14 cellular contexts compared by ENCODE assay signal in genomic region chr16:50261160-50261706, GRCh38. TPM values are rescaled to one million over a fixed set of nuclear protein-coding genes. Genes with fewer than 3 reads are reported as not detected.
DNase-seq lines count a peak whose midpoint lies in the region; ATAC-seq, FAIRE-seq and TF ChIP-seq lines count a peak whose summit lies in the region.
"Had no signal": no experiment of that assay in that cellular context is flagged by ENCODE, and none has a peak within 500 bp of the region (broad histone marks: within the 10 kb centered on the region; RNA-seq: fewer than 3 reads in every experiment).

No MANE protein-coding gene starts in this region.

- no peak for FAIRE-seq in K562 (lab: Jason Lieb, UNC)

- no peak overlapping the region for H3K4me3 ChIP-seq in BLaER1
- H3K4me3 ChIP-seq in K562: no peak overlapping the region
- H3K4me3 ChIP-seq in lower lobe of right lung: no peak overlapping the region
- no peak overlapping the region for H3K4me3 ChIP-seq in skeletal muscle satellite cell (ENCODE audit: low read length)
- no peak overlapping the region for H3K4me3 ChIP-seq in gastrocnemius medialis
- H3K4me3 ChIP-seq in right atrium auricular region: no peak overlapping the region

- TF ChIP-seq POLR2A in K562 (conservative IDR thresholded peaks at IDR 0.05): no peak
- TF ChIP-seq POLR2A in gastrocnemius medialis (IDR thresholded peaks at IDR 0.05): no peak

- H2AFZ ChIP-seq in K562 (ENCODE audit: low read depth, low read length): no peak overlapping the region

- TF ChIP-seq CTCF in K562 (IDR thresholded peaks at IDR 0.05 in 2 of 3, conservative IDR thresholded peaks at IDR 0.05 in 1 of 3; ENCODE audit: insufficient read depth in 2 of 3, low read depth in 1 of 3, low read length in 3 of 3): no peak
- no peak for TF ChIP-seq CTCF in lower lobe of right lung (IDR thresholded peaks at IDR 0.05)
- TF ChIP-seq CTCF in gastrocnemius medialis (IDR thresholded peaks at IDR 0.05 in 4 of 5, conservative IDR thresholded peaks at IDR 0.05 in 1 of 5): no peak
- no peak for TF ChIP-seq CTCF in right atrium auricular region (IDR thresholded peaks at IDR 0.05)

- in situ Hi-C loops in K562 (cut with MboI) (loop anchor here (25.0 kb wide), 1 partner anchor 1649 kb away; the partner anchor contains the start of gene N4BP1), gastrocnemius medialis (cut with MboI; ENCODE audit: low sequenced_read_pairs in 4 of 4) (no loop called here)

- CTCF ChIA-PET in K562 (lab: Yijun Ruan, JAX; ENCODE audit: low intra/inter-chr PET ratio): no interaction called here

- H4K20me1 ChIP-seq in BLaER1 (peaks cover 67% of the 10 kb centered on the region), K562 (replicated peaks; ENCODE audit: control insufficient read depth, insufficient read depth, low read length) (no peaks in the 10 kb centered on the region)

- intact Hi-C loops in K562 (cut with micrococcal nuclease) (no loop called here), lower lobe of right lung (cut with DNase I) (no loop called here), gastrocnemius medialis (cut with DNase I; ENCODE audit: low total_unique reads) (no loop called here)

- no peak for TF ChIP-seq EP300 in K562 (IDR thresholded peaks at IDR 0.05; ENCODE audit: low read length)

- H3K36me3 ChIP-seq in BLaER1: no peaks in the 10 kb centered on the region
- H3K36me3 ChIP-seq in K562 (ENCODE audit: control insufficient read depth, insufficient read depth, low read length): no peaks in the 10 kb centered on the region
- H3K36me3 ChIP-seq in lower lobe of right lung: no peaks in the 10 kb centered on the region
- H3K36me3 ChIP-seq in skeletal muscle satellite cell (ENCODE audit: insufficient read depth, low read length): no peaks in the 10 kb centered on the region
- no peaks in the 10 kb centered on the region for H3K36me3 ChIP-seq in gastrocnemius medialis
- H3K36me3 ChIP-seq in right atrium auricular region: no peaks in the 10 kb centered on the region

- DNase-seq in K562 (ENCODE audit: extremely low read depth in 1 of 4, low spot score in 3 of 4) (no peak), lower lobe of right lung (no peak), gastrocnemius medialis (no peak), right atrium auricular region (ENCODE audit: low spot score) (no peak), SHP77 (lab: John Stamatoyannopoulos, UW) (no peak)
- DNase-seq in activated CD4-positive, alpha-beta T cell treated with anti-CD3 and anti-CD28 coated beads, Interleukin-2, amount 50 U/mL, for 48 hours: no peak
- DNase-seq: COR-L47, DMS153, H9, KBM-7, NCI-H1417, NCI-H187 treated with DMSO at 0.1 percent for 48 hours had no signal

- no peaks in the 10 kb centered on the region for H3K9me1 ChIP-seq in K562 (ENCODE audit: control insufficient read depth, insufficient read depth, low read length)

- H3K4me2 ChIP-seq in BLaER1 (peak overlapping the region; percentile 84), K562 (ENCODE audit: insufficient read depth, low read length) (no peak overlapping the region; the same call in 1 of the 2 replicates), skeletal muscle satellite cell (ENCODE audit: low read length) (no peak overlapping the region)

- POLR2A ChIA-PET in K562 (lab: Yijun Ruan, JAX): interaction anchor here (0.7 to 1.6 kb wide), 4 partner anchors 9 to 15 kb away, joined by 3 to 5 read pairs (median 4); no protein-coding TSS in a partner anchor

- TF ChIP-seq RAD21 in K562 (CRISPR knock-in tag; conservative IDR thresholded peaks at IDR 0.05 in 1 of 2, IDR thresholded peaks at IDR 0.05 in 1 of 2): no peak

- peaks cover 52% of the 10 kb centered on the region for H3K79me2 ChIP-seq in K562 (ENCODE audit: control insufficient read depth, insufficient read depth, low read length)

- WGBS in K562 (ENCODE audit: insufficient coverage, low coverage, missing lambda C conversion rate): 75% methylated on average over 9 of the region's 9 CpGs

- H3K27ac ChIP-seq in BLaER1: peak overlapping the region; percentile 35; the same call in 1 of the 2 replicates
- H3K27ac ChIP-seq in K562 (ENCODE audit: extremely low read depth, low read depth, low read length): peak overlapping the region; percentile 51; the same call in 1 of the 3 replicates
- peak overlapping the region; percentile 11 for H3K27ac ChIP-seq in lower lobe of right lung
- no peak overlapping the region for H3K27ac ChIP-seq in gastrocnemius medialis
- H3K27ac ChIP-seq in right atrium auricular region: no peak overlapping the region

- no TSS peak for BruUV-seq in K562 (replicated peaks; lab: Mats Ljungman, UMichigan)

- no peak overlapping the region for H3K9ac ChIP-seq in BLaER1
- peak overlapping the region in 1 of 2 experiments; percentile 78; a peak in 2 of 4 replicates for H3K9ac ChIP-seq in K562 (ENCODE audit: insufficient read depth in 1 of 2, low read depth in 2 of 2, low read length in 2 of 2)
- peak overlapping the region; percentile 34 for H3K9ac ChIP-seq in skeletal muscle satellite cell (ENCODE audit: low read depth, low read length)

- no peak for ATAC-seq in K562
- ATAC-seq in lower lobe of right lung: no peak
- no peak for ATAC-seq in gastrocnemius medialis

- H3K9me3 ChIP-seq in BLaER1: no peaks in the 10 kb centered on the region
- no peaks in the 10 kb centered on the region for H3K9me3 ChIP-seq in K562 (replicated peaks; ENCODE audit: control insufficient read depth, insufficient read depth, low read depth, low read length)
- H3K9me3 ChIP-seq in lower lobe of right lung: no peaks in the 10 kb centered on the region
- H3K9me3 ChIP-seq in skeletal muscle satellite cell (replicated peaks; ENCODE audit: low read length): no peaks in the 10 kb centered on the region
- H3K9me3 ChIP-seq in gastrocnemius medialis: no peaks in the 10 kb centered on the region
- H3K9me3 ChIP-seq in right atrium auricular region: no peaks in the 10 kb centered on the region

- H3K27me3 ChIP-seq in BLaER1 (no peaks in the 10 kb centered on the region), K562 (ENCODE audit: control insufficient read depth in 2 of 2, insufficient read depth in 2 of 2, low read length in 2 of 2) (no peaks in the 10 kb centered on the region), lower lobe of right lung (ENCODE audit: low read depth) (no peaks in the 10 kb centered on the region), skeletal muscle satellite cell (ENCODE audit: control insufficient read depth, insufficient read depth, low read length) (no peaks in the 10 kb centered on the region), gastrocnemius medialis (peaks cover 0 to 15% (median 0%) of the 10 kb centered on the region in 3 donors), right atrium auricular region (no peaks in the 10 kb centered on the region)

- H3K4me1 ChIP-seq in BLaER1 (peaks cover 83% of the 10 kb centered on the region), K562 (replicated peaks in 1 of 2; ENCODE audit: control insufficient read depth in 2 of 2, insufficient read depth in 2 of 2, low read length in 2 of 2) (peaks cover 64 to 68% of the 10 kb centered on the region in 2 experiments), lower lobe of right lung (peaks cover 41% of the 10 kb centered on the region), skeletal muscle satellite cell (ENCODE audit: control insufficient read depth, insufficient read depth, low read length) (peaks cover 73% of the 10 kb centered on the region), gastrocnemius medialis (peaks cover 3 to 9% of the 10 kb centered on the region in 2 donors), right atrium auricular region (peaks cover 0 to 21% of the 10 kb centered on the region in 2 donors)

TF ChIP-seq in K562, 482 proteins besides CTCF, POLR2A, EP300 and RAD21:
- TF ChIP-seq ZFP36 (IDR thresholded peaks at IDR 0.05; ENCODE audit: low read depth, low read length, partially characterized antibody): peak; percentile 58
- TF ChIP-seq ZNF41 (CRISPR knock-in tag; conservative IDR thresholded peaks at IDR 0.05): no peak
- peak; percentile 39; the same call in 1 of the 2 replicates for TF ChIP-seq ZNF316 (IDR thresholded peaks at IDR 0.05)

RNA-seq across cellular contexts. Expression of gene ADCY7, which starts 5.1 kb away (rescaled TPM):
- 155 and 371 TPM in 2 replicates for total RNA-seq in K562 (2011; cell fraction: chromatin; rRNA removed; ENCODE audit: low replicate concordance)
- total RNA-seq in K562 (2011; cell fraction: nucleolus; rRNA removed): 245 and 277 TPM in 2 replicates
- total RNA-seq in K562 (2011; cell fraction: nucleoplasm; rRNA removed): 151 and 184 TPM in 2 replicates
- 59.0 and 73.5 TPM in 2 replicates for total RNA-seq in K562 (2014; rRNA removed)
- 15.9 and 19.0 TPM in 2 replicates for total RNA-seq in K562 (2014; rRNA removed; fragmentation: Illumina TruSeq; extraction: Trizol)
- total RNA-seq in K562 (2015; rRNA removed; fragmentation: Illumina TruSeq; extraction: Trizol): 28.6 and 29.9 TPM in 2 replicates
- 104 and 108 TPM in 2 replicates for total RNA-seq in K562 (2021)
- 28.6 and 31.0 TPM in 2 replicates for polyA plus RNA-seq in K562 (2011; rRNA removed)
- 19.2 and 48.3 TPM in 2 replicates for polyA plus RNA-seq in K562 (2011; cell fraction: cytosol; rRNA removed)
- polyA plus RNA-seq in K562 (2011; cell fraction: nucleus; rRNA removed): 193 and 347 TPM in 2 replicates
- polyA plus RNA-seq in K562 (2012): 53.4 and 59.6 TPM in 2 replicates
- 26.4 and 37.3 TPM in 2 replicates for polyA plus RNA-seq in K562 (2014; fragmentation: Illumina TruSeq; extraction: Trizol)
- 1 to 10 TPM; 2.3 to 2.4 TPM for polyA plus RNA-seq in K562 (2014; fragmentation: Nextera tagmentation; extraction: Ambion mirVana)
- polyA plus RNA-seq in K562 (2014; rRNA removed): 49.4 and 64.0 TPM in 2 replicates
- 27.7 and 54.0 TPM in 2 replicates for polyA minus RNA-seq in K562 (2011; rRNA and poly(A)+ RNA removed)
- polyA minus RNA-seq in K562 (2011; cell fraction: cytosol; rRNA and poly(A)+ RNA removed): 42.4 and 51.4 TPM in 2 replicates
- 109 TPM in 2 replicates for polyA minus RNA-seq in K562 (2011; cell fraction: nucleus; rRNA and poly(A)+ RNA removed)
- 115 TPM for total RNA-seq in lower lobe of right lung
- 57.0 and 57.7 TPM in 2 replicates for total RNA-seq in skeletal muscle satellite cell (2012; rRNA removed)
- total RNA-seq in gastrocnemius medialis: 1 to 10 TPM in 3 of 4 donors, under 1 TPM in 1; 0.90 to 7.3 (median 2.6) TPM
- 10 to 100 TPM in 1 of 2 donors, 1 to 10 TPM in 1; 8.5 to 17.1 TPM for total RNA-seq in right atrium auricular region

Comparison
In these comparisons a context has a peak if more than half of its experiments do, and no peak if none do; other contexts are left out.
1. H3K27ac ChIP-seq: peak in BLaER1 (single experiment), K562 (single experiment) and lower lobe of right lung (single experiment); none in gastrocnemius medialis (0 of 4) and right atrium auricular region (0 of 2).